ENCODE assay signal across 1 cellular context in the genomic region with DNA sequence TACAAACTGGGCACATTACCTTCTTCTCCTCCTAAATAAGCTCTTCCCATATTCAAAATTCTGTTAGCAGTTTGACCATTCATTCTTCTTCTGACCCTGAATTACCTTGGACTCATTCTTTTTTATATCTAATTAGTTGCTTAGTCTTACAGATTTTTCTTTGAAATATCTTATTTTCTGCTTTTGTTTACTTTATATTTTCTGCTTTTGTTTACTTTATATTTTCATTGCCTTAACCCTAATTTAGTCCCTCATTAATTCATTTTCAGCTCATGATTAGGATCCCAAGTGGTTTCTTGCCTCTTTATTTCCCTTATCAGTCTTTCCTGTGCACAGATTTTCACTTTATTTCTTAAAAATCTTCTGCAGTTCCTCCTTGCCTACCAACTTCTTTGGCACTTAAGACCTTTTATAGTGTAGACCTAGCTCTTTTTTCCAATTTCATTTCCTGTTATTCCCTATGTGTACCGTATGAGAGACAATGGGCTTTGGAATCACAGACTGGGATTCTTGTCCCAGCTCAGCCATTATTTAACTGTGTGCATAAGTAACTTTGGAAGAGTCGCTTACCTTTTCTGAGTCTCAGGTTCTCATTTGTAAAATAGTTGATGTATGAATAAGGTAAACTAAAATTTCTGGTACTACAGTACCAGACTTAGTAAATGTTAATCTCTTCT.
TF ChIP-seq lines count a peak whose summit lies in the region.

No MANE protein-coding gene starts in this region.

TF ChIP-seq in WTC11, 78 proteins besides CTCF, POLR2A, EP300 and RAD21:
- TF ChIP-seq, protein P1, sequence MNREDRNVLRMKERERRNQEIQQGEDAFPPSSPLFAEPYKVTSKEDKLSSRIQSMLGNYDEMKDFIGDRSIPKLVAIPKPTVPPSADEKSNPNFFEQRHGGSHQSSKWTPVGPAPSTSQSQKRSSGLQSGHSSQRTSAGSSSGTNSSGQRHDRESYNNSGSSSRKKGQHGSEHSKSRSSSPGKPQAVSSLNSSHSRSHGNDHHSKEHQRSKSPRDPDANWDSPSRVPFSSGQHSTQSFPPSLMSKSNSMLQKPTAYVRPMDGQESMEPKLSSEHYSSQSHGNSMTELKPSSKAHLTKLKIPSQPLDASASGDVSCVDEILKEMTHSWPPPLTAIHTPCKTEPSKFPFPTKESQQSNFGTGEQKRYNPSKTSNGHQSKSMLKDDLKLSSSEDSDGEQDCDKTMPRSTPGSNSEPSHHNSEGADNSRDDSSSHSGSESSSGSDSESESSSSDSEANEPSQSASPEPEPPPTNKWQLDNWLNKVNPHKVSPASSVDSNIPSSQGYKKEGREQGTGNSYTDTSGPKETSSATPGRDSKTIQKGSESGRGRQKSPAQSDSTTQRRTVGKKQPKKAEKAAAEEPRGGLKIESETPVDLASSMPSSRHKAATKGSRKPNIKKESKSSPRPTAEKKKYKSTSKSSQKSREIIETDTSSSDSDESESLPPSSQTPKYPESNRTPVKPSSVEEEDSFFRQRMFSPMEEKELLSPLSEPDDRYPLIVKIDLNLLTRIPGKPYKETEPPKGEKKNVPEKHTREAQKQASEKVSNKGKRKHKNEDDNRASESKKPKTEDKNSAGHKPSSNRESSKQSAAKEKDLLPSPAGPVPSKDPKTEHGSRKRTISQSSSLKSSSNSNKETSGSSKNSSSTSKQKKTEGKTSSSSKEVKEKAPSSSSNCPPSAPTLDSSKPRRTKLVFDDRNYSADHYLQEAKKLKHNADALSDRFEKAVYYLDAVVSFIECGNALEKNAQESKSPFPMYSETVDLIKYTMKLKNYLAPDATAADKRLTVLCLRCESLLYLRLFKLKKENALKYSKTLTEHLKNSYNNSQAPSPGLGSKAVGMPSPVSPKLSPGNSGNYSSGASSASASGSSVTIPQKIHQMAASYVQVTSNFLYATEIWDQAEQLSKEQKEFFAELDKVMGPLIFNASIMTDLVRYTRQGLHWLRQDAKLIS (CRISPR knock-in tag; IDR thresholded peaks at IDR 0.05; ENCODE audit: borderline replicate concordance): no peak
- TF ChIP-seq, protein P2, sequence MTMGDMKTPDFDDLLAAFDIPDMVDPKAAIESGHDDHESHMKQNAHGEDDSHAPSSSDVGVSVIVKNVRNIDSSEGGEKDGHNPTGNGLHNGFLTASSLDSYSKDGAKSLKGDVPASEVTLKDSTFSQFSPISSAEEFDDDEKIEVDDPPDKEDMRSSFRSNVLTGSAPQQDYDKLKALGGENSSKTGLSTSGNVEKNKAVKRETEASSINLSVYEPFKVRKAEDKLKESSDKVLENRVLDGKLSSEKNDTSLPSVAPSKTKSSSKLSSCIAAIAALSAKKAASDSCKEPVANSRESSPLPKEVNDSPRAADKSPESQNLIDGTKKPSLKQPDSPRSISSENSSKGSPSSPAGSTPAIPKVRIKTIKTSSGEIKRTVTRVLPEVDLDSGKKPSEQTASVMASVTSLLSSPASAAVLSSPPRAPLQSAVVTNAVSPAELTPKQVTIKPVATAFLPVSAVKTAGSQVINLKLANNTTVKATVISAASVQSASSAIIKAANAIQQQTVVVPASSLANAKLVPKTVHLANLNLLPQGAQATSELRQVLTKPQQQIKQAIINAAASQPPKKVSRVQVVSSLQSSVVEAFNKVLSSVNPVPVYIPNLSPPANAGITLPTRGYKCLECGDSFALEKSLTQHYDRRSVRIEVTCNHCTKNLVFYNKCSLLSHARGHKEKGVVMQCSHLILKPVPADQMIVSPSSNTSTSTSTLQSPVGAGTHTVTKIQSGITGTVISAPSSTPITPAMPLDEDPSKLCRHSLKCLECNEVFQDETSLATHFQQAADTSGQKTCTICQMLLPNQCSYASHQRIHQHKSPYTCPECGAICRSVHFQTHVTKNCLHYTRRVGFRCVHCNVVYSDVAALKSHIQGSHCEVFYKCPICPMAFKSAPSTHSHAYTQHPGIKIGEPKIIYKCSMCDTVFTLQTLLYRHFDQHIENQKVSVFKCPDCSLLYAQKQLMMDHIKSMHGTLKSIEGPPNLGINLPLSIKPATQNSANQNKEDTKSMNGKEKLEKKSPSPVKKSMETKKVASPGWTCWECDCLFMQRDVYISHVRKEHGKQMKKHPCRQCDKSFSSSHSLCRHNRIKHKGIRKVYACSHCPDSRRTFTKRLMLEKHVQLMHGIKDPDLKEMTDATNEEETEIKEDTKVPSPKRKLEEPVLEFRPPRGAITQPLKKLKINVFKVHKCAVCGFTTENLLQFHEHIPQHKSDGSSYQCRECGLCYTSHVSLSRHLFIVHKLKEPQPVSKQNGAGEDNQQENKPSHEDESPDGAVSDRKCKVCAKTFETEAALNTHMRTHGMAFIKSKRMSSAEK (CRISPR knock-in tag; IDR thresholded peaks at IDR 0.05; ENCODE audit: borderline replicate concordance): no peak
- TF ChIP-seq EMX1 (CRISPR knock-in tag; IDR thresholded peaks at IDR 0.05): no peak
- TF ChIP-seq, protein P3, sequence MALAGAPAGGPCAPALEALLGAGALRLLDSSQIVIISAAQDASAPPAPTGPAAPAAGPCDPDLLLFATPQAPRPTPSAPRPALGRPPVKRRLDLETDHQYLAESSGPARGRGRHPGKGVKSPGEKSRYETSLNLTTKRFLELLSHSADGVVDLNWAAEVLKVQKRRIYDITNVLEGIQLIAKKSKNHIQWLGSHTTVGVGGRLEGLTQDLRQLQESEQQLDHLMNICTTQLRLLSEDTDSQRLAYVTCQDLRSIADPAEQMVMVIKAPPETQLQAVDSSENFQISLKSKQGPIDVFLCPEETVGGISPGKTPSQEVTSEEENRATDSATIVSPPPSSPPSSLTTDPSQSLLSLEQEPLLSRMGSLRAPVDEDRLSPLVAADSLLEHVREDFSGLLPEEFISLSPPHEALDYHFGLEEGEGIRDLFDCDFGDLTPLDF (CRISPR knock-in tag; IDR thresholded peaks at IDR 0.05): no peak
- TF ChIP-seq, protein P4, sequence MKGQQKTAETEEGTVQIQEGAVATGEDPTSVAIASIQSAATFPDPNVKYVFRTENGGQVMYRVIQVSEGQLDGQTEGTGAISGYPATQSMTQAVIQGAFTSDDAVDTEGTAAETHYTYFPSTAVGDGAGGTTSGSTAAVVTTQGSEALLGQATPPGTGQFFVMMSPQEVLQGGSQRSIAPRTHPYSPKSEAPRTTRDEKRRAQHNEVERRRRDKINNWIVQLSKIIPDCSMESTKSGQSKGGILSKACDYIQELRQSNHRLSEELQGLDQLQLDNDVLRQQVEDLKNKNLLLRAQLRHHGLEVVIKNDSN (CRISPR knock-in tag; IDR thresholded peaks at IDR 0.05): no peak
- no peak for TF ChIP-seq GTF2I (CRISPR knock-in tag; conservative IDR thresholded peaks at IDR 0.05)
- no peak for TF ChIP-seq IRF2 (CRISPR knock-in tag; IDR thresholded peaks at IDR 0.05; ENCODE audit: borderline replicate concordance, low read depth)
- TF ChIP-seq, protein P5, sequence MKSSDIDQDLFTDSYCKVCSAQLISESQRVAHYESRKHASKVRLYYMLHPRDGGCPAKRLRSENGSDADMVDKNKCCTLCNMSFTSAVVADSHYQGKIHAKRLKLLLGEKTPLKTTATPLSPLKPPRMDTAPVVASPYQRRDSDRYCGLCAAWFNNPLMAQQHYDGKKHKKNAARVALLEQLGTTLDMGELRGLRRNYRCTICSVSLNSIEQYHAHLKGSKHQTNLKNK (CRISPR knock-in tag; IDR thresholded peaks at IDR 0.05): no peak
- no peak for TF ChIP-seq ZNF219 (CRISPR knock-in tag; IDR thresholded peaks at IDR 0.05; ENCODE audit: borderline replicate concordance)
- no peak for TF ChIP-seq ZNF263 (CRISPR knock-in tag; IDR thresholded peaks at IDR 0.05; ENCODE audit: low read depth)
- TF ChIP-seq, protein P6, sequence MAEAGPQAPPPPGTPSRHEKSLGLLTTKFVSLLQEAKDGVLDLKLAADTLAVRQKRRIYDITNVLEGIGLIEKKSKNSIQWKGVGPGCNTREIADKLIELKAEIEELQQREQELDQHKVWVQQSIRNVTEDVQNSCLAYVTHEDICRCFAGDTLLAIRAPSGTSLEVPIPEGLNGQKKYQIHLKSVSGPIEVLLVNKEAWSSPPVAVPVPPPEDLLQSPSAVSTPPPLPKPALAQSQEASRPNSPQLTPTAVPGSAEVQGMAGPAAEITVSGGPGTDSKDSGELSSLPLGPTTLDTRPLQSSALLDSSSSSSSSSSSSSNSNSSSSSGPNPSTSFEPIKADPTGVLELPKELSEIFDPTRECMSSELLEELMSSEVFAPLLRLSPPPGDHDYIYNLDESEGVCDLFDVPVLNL (CRISPR knock-in tag; IDR thresholded peaks at IDR 0.05; ENCODE audit: borderline replicate concordance, low read depth): no peak
- TF ChIP-seq, protein P7, sequence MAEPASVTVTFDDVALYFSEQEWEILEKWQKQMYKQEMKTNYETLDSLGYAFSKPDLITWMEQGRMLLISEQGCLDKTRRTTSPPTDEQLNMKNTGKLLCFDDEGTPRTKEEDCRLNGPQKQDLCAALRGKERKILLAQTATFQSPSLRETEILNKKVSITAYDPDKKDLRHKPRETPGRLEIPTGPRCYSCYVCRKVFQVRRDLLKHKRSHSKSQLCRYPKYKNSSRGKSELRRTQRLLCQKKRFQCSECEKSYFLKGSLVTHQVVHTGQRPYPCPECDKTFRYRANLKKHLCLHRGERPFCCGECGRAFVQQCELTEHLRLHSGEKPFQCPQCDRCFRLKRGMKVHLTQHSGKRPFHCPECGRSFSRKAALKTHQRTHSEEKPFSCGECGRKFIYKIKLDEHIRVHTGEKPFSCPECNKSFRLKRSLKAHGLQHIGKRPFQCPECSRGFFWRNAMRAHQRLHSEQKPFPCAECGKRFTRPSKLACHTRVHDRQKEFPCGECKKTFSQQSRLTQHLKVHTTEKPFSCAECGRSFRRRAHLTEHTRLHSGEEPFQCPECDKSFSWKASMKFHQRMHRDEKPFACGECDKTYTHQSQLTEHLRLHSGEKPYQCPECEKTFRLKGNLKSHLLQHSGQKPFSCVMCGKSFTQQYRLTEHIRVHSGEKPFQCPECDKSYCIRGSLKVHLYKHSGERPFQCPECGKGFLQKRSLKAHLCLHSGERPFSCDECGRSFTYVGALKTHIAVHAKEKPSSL (CRISPR knock-in tag; conservative IDR thresholded peaks at IDR 0.05): no peak
- TF ChIP-seq, protein P8, sequence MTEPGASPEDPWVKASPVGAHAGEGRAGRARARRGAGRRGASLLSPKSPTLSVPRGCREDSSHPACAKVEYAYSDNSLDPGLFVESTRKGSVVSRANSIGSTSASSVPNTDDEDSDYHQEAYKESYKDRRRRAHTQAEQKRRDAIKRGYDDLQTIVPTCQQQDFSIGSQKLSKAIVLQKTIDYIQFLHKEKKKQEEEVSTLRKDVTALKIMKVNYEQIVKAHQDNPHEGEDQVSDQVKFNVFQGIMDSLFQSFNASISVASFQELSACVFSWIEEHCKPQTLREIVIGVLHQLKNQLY (CRISPR knock-in tag; IDR thresholded peaks at IDR 0.05): no peak
- no peak for TF ChIP-seq ZNF317 (CRISPR knock-in tag; IDR thresholded peaks at IDR 0.05; ENCODE audit: borderline replicate concordance, low read depth)
- no peak for TF ChIP-seq ZNF232 (CRISPR knock-in tag; IDR thresholded peaks at IDR 0.05)
- TF ChIP-seq SOX15 (CRISPR knock-in tag; IDR thresholded peaks at IDR 0.05): no peak
- TF ChIP-seq, protein P9, sequence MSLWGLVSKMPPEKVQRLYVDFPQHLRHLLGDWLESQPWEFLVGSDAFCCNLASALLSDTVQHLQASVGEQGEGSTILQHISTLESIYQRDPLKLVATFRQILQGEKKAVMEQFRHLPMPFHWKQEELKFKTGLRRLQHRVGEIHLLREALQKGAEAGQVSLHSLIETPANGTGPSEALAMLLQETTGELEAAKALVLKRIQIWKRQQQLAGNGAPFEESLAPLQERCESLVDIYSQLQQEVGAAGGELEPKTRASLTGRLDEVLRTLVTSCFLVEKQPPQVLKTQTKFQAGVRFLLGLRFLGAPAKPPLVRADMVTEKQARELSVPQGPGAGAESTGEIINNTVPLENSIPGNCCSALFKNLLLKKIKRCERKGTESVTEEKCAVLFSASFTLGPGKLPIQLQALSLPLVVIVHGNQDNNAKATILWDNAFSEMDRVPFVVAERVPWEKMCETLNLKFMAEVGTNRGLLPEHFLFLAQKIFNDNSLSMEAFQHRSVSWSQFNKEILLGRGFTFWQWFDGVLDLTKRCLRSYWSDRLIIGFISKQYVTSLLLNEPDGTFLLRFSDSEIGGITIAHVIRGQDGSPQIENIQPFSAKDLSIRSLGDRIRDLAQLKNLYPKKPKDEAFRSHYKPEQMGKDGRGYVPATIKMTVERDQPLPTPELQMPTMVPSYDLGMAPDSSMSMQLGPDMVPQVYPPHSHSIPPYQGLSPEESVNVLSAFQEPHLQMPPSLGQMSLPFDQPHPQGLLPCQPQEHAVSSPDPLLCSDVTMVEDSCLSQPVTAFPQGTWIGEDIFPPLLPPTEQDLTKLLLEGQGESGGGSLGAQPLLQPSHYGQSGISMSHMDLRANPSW (CRISPR knock-in tag; conservative IDR thresholded peaks at IDR 0.05; ENCODE audit: low read depth): no peak
